In genomic region chr10:91800756-91801155, GRCh38 we compare ENCODE assay signal across 12 cellular contexts. TPM values are rescaled to one million over a fixed set of nuclear protein-coding genes. Genes with fewer than 3 reads are reported as not detected.
A peak's percentile ranks its signal among the peaks of the same experiment; 100 is the strongest.
DNase-seq lines count a peak whose midpoint lies in the region; ATAC-seq and TF ChIP-seq lines count a peak whose summit lies in the region.
"Had no signal": no experiment of that assay in that cellular context is flagged by ENCODE, and none has a peak within 500 bp of the region (broad histone marks: within the 10 kb centered on the region; RNA-seq: fewer than 3 reads in every experiment).

No MANE protein-coding gene starts in this region.

- H3K36me3 ChIP-seq in BLaER1 (peaks cover 46% of the 10 kb centered on the region), HAP-1 (replicated peaks) (peaks cover 17% of the 10 kb centered on the region), adipocyte (ENCODE audit: control insufficient read depth, insufficient read depth, low read length, severe bottlenecking) (no peaks in the 10 kb centered on the region)
- H3K36me3 ChIP-seq: thyroid gland had no signal

- H3K9me3 Mint-ChIP-seq in mesothelial cell of epicardium: no peaks in the 10 kb centered on the region

- TF ChIP-seq CTCF in mesothelial cell of epicardium (IDR thresholded peaks at IDR 0.05; ENCODE audit: unreplicated experiment): no peak

- H3K4me3 Mint-ChIP-seq in mesothelial cell of epicardium: peak overlapping the region; percentile 95

- H3K27ac ChIP-seq in BLaER1: no peak overlapping the region

- H3K27ac Mint-ChIP-seq in mesothelial cell of epicardium: peak overlapping the region; percentile 17

- in situ Hi-C loops in HAP-1 (cut with MboI; ENCODE audit: low sequenced_read_pairs): no loop called here

- no peaks in the 10 kb centered on the region for H3K27me3 ChIP-seq in BLaER1
- no peaks in the 10 kb centered on the region for H3K27me3 ChIP-seq in HAP-1 (ENCODE audit: low read depth)
- H3K27me3 ChIP-seq in adipocyte (replicated peaks; ENCODE audit: control insufficient read depth, insufficient read depth, low read length): no peaks in the 10 kb centered on the region
- H3K27me3 ChIP-seq: foreskin keratinocyte, thyroid gland had no signal

- H3K9ac ChIP-seq in BLaER1 (no peak overlapping the region), adipocyte (ENCODE audit: low read length) (no peak overlapping the region)

- no peaks in the 10 kb centered on the region for H3K9me3 ChIP-seq in BLaER1
- no peaks in the 10 kb centered on the region for H3K9me3 ChIP-seq in HAP-1
- no peaks in the 10 kb centered on the region for H3K9me3 ChIP-seq in adipocyte (ENCODE audit: control insufficient read depth, low read length)
- H3K9me3 ChIP-seq: mucosa of descending colon, thyroid gland had no signal

- H3K4me3 ChIP-seq in BLaER1 (no peak overlapping the region), HAP-1 (peak overlapping the region; percentile 73), adipocyte (ENCODE audit: low read length) (peak overlapping the region; percentile 97)
- H3K4me3 ChIP-seq: mucosa of descending colon had no signal

- peak overlapping the region; percentile 93 for H3K4me2 ChIP-seq in BLaER1

- H4K20me1 ChIP-seq in BLaER1: peaks cover 67% of the 10 kb centered on the region

- no peak for ATAC-seq in HG02840 (IDR thresholded peaks at IDR 0.05; ENCODE audit: low FRiP score, unreplicated experiment)
- ATAC-seq: foreskin keratinocyte, mucosa of descending colon had no signal

- H3K4me1 ChIP-seq in BLaER1 (peaks cover 35% of the 10 kb centered on the region), HAP-1 (peaks cover 18% of the 10 kb centered on the region), adipocyte (ENCODE audit: control insufficient read depth, insufficient read depth, low read length) (peaks cover 31% of the 10 kb centered on the region)

- H3K27me3 Mint-ChIP-seq in mesothelial cell of epicardium (ENCODE audit: low read depth): no peaks in the 10 kb centered on the region

- peaks cover 16% of the 10 kb centered on the region for H3K36me3 Mint-ChIP-seq in mesothelial cell of epicardium

- H3K4me1 Mint-ChIP-seq in mesothelial cell of epicardium: peaks cover 46% of the 10 kb centered on the region

- no peak for DNase-seq in HAP-1 (ENCODE audit: low spot score in 2 of 2)
- DNase-seq in adipocyte (ENCODE audit: low read depth): no peak
- DNase-seq in mesothelial cell of epicardium (ENCODE audit: low spot score in 2 of 2, unreplicated experiment in 2 of 2): no peak
- DNase-seq in NCI-H526 (lab: John Stamatoyannopoulos, UW): no peak
- DNase-seq in activated CD8-positive, alpha-beta memory T cell treated with anti-CD3 and anti-CD28 coated beads, Interleukin-2, amount 50 U/mL, for 48 hours: no peak
- no peak for DNase-seq in MV-4-11 (lab: John Stamatoyannopoulos, UW)
- DNase-seq: foreskin keratinocyte; mucosa of descending colon; stimulated activated CD4-positive, alpha-beta T cell treated with anti-CD3 and anti-CD28 coated beads, Interleukin-4, amount 100 ng/mL, for 24 hours; thyroid gland had no signal

RNA-seq across cellular contexts. Expression of gene TNKS2, which starts 2.5 kb away (rescaled TPM):
- total RNA-seq in mesothelial cell of epicardium: 53.7 to 54.2 TPM (median 53.8 TPM) in 3 replicates
